In the genomic region with DNA sequence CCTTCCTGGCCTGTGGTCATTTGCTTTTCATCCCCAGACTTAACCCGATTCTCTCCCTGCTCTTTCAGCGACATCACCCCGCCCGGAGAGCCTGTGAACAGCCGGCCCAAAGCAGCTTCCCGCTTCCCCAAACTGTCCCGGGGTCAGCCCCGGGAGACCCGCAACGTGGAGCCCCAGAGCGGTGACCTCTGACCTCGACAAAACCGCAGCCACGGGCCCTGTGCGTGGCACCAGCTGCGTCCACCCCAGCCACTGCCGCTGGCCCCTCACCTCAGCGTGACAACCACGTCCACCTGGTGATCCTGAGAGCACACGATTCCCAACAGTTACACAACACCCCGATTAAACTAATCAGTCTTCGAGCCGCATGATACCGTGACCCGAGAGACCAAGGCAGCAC, we compare ENCODE assay signal across 1 cellular context.
TF ChIP-seq lines count a peak whose summit lies in the region.

No MANE protein-coding gene starts in this region.

TF ChIP-seq in K562, 482 proteins besides CTCF, POLR2A, EP300 and RAD21:
- TF ChIP-seq, protein P1, sequence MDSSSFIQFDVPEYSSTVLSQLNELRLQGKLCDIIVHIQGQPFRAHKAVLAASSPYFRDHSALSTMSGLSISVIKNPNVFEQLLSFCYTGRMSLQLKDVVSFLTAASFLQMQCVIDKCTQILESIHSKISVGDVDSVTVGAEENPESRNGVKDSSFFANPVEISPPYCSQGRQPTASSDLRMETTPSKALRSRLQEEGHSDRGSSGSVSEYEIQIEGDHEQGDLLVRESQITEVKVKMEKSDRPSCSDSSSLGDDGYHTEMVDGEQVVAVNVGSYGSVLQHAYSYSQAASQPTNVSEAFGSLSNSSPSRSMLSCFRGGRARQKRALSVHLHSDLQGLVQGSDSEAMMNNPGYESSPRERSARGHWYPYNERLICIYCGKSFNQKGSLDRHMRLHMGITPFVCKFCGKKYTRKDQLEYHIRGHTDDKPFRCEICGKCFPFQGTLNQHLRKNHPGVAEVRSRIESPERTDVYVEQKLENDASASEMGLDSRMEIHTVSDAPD (CRISPR knock-in tag; IDR thresholded peaks at IDR 0.05): no peak
- TF ChIP-seq NR2C1 (IDR thresholded peaks at IDR 0.05) (no peak), NR2C1 (tag; IDR thresholded peaks at IDR 0.05) (0 out of 2 replicates have a peak, but pooled peaks have one; percentile 32)
